In the genomic region with DNA sequence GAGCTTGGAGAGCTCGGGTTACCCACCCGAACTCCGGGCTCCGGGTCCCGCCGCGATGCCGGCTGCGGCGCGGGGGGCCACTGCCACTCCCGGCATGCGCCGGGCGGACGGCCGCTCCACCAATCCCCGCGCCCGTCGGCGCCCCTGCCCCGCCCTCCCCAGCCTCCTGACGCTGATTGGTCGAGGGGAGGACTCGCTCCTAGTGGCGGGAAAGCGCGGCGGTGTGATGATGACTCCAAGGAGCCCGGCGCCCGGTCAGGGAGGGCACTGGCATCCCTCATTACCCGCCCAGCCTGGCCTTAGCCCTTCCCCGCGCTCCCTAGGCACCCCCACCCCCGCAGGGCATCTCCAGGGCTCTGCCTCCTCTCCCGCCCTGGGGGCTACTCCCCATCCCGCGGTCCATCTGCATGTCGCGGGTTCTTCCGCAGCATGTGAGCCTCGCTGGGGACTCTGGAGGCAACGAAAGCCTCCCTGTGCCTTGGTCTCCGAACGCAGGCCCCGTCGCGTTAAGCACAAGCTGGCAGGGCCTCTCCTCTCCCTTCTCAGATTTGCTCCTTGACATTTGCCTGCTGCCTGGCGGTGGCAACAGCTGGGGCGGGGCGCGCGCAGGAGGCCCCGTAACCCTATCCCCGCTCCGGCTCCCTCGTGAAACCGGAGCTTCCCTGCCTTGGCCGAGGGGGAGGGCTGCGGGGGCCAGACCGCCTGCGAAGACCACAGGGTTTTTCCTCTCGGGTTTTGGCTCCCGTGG, we compare ENCODE assay signal across 8 cellular contexts. TPM values are rescaled to one million over a fixed set of nuclear protein-coding genes. Genes with fewer than 3 reads are reported as not detected.
DNase-seq lines count a peak whose midpoint lies in the region; ATAC-seq and TF ChIP-seq lines count a peak whose summit lies in the region.

No MANE protein-coding gene starts in this region.

- H2AFZ ChIP-seq in OCI-LY7 (ENCODE audit: low read length) = peak overlapping the region; percentile 60; the same call in 1 of the 2 replicates

- intact Hi-C loops in OCI-LY7 (cut with micrococcal nuclease; ENCODE audit: unreplicated experiment) = loop anchor here (1.0 to 10.0 kb wide), 2 partner anchors 65 to 1875 kb away; no protein-coding TSS in a partner anchor

- peaks cover 6% of the 10 kb centered on the region; the same call in 1 of the 2 replicates for H3K79me2 ChIP-seq in OCI-LY7 (ENCODE audit: insufficient read depth, low read depth, low read length)

- ATAC-seq in GM21528 (IDR thresholded peaks at IDR 0.05; ENCODE audit: low FRiP score, unreplicated experiment) = peak; percentile 68
- peak; percentile 86 for ATAC-seq in esophagus mucosa

- peak overlapping the region; percentile 84 for H3K4me3 ChIP-seq in Jurkat, Clone E6-1 (ENCODE audit: low read length)
- H3K4me3 ChIP-seq in OCI-LY7 (ENCODE audit: low read depth, low read length, poor library complexity, severe bottlenecking) (peak overlapping the region; percentile 77), muscle layer of duodenum (ENCODE audit: low read depth in 1 of 2, low read length in 2 of 2) (peak overlapping the region; percentile 74 to 86)

- H3K4me1 ChIP-seq in OCI-LY7 (ENCODE audit: insufficient read depth, low read length, poor library complexity, severe bottlenecking) (peaks cover 24% of the 10 kb centered on the region), muscle layer of duodenum (ENCODE audit: control insufficient read depth in 1 of 2, insufficient read depth in 2 of 2, low read length in 2 of 2) (peaks cover 0 to 12% of the 10 kb centered on the region in 2 donors)

- no peak for TF ChIP-seq CTCF in OCI-LY7 (conservative IDR thresholded peaks at IDR 0.05; ENCODE audit: low read length)

- H3K27ac ChIP-seq in OCI-LY7 (ENCODE audit: low read depth, low read length, poor library complexity, severe bottlenecking) (peak overlapping the region; percentile 64), muscle layer of duodenum (ENCODE audit: low read length) (no peak overlapping the region)

- no peaks in the 10 kb centered on the region for H3K27me3 ChIP-seq in muscle layer of duodenum (ENCODE audit: low read depth, low read length)

- H3K36me3 ChIP-seq in OCI-LY7 (ENCODE audit: insufficient read depth, low read length) (no peaks in the 10 kb centered on the region), muscle layer of duodenum (ENCODE audit: control insufficient read depth in 1 of 2, insufficient read depth in 2 of 2, low read length in 2 of 2) (no peaks in the 10 kb centered on the region)

- no peaks in the 10 kb centered on the region for H3K9me2 ChIP-seq in OCI-LY7 (ENCODE audit: insufficient read depth, low read length)

- H3K9me3 ChIP-seq in OCI-LY7 (ENCODE audit: low read length) = no peaks in the 10 kb centered on the region
- no peaks in the 10 kb centered on the region for H3K9me3 ChIP-seq in muscle layer of duodenum (ENCODE audit: control insufficient read depth in 1 of 2, low read length in 2 of 2)

- CTCF ChIA-PET in OCI-LY7 (lab: Charles Lee; ENCODE audit: unreplicated experiment) = interaction anchor here (1.3 kb wide), 1 partner anchor 56 kb away, joined by 3 read pairs; no protein-coding TSS in a partner anchor

- H4K20me1 ChIP-seq in OCI-LY7 (ENCODE audit: insufficient read depth, low read length) = no peaks in the 10 kb centered on the region

- no TSS peak for BruUV-seq in OCI-LY7 (replicated peaks; lab: Mats Ljungman, UMichigan)

- H3K4me2 ChIP-seq in OCI-LY7 (ENCODE audit: low read length) = peak overlapping the region; percentile 92

- DNase-seq in DMS 273 (lab: John Stamatoyannopoulos, UW; ENCODE audit: unreplicated experiment) (peak; percentile 96), OCI-LY7 (ENCODE audit: low spot score) (peak; percentile 93), activated T-cell treated with anti-CD3 and anti-CD28 coated beads for 48 hours (ENCODE audit: low read depth) (peak; percentile 92)
- DNase-seq in Jurkat, Clone E6-1 (ENCODE audit: low read depth, low spot score) = peak; percentile 80
- DNase-seq in stimulated activated CD8-positive, alpha-beta memory T cell treated with anti-CD3 and anti-CD28 coated beads, Interleukin-4, amount 100 ng/mL, for 4 hours (ENCODE audit: low read depth in 2 of 2, low spot score in 1 of 2) = peak; percentile 68 to 77

- POLR2A ChIA-PET in OCI-LY7 (lab: Charles Lee) = interaction anchor here (1.2 to 1.4 kb wide), 3 partner anchors 16 to 65 kb away, joined by 3 to 5 read pairs (median 4); no protein-coding TSS in a partner anchor

RNA-seq across cellular contexts. Expression of a gene that starts 1.7 kb away (rescaled TPM):
- polyA plus RNA-seq in Jurkat, Clone E6-1 (2012; ENCODE audit: insufficient read depth, insufficient read length) = 5.8 TPM
- 1.0 and 5.0 TPM in 2 replicates for total RNA-seq in OCI-LY7 (2014; rRNA removed; shearing (Covaris generic))
- total RNA-seq in OCI-LY7 (2022) = 4.4 and 5.0 TPM in 2 replicates
- total RNA-seq in esophagus mucosa = 0.48 TPM

RNA-seq across cellular contexts. Expression of a gene that starts 16.4 kb away (rescaled TPM):
- polyA plus RNA-seq in Jurkat, Clone E6-1 (2012; ENCODE audit: insufficient read depth, insufficient read length) = 45.9 TPM
- 29.8 and 59.8 TPM in 2 replicates for total RNA-seq in OCI-LY7 (2014; rRNA removed; shearing (Covaris generic))
- 76.5 and 92.9 TPM in 2 replicates for total RNA-seq in OCI-LY7 (2022)
- 15.7 TPM for total RNA-seq in esophagus mucosa

RNA-seq across cellular contexts. Expression of a gene that starts 33.9 kb away (rescaled TPM):
- polyA plus RNA-seq in Jurkat, Clone E6-1 (2012; ENCODE audit: insufficient read depth, insufficient read length) = 418 TPM
- total RNA-seq in OCI-LY7 (2014; rRNA removed; shearing (Covaris generic)) = 160 and 184 TPM in 2 replicates
- total RNA-seq in OCI-LY7 (2022) (176 and 211 TPM in 2 replicates), esophagus mucosa (137 TPM)

RNA-seq across cellular contexts. Expression of a gene that starts 45.0 kb away (rescaled TPM):
- polyA plus RNA-seq in Jurkat, Clone E6-1 (2012; ENCODE audit: insufficient read depth, insufficient read length) = 18.7 TPM
- 84.8 and 118 TPM in 2 replicates for total RNA-seq in OCI-LY7 (2014; rRNA removed; shearing (Covaris generic))
- total RNA-seq in OCI-LY7 (2022) (84.2 and 87.2 TPM in 2 replicates), esophagus mucosa (15.8 TPM)

RNA-seq across cellular contexts. Expression of a gene that starts 51.8 kb away (rescaled TPM):
- not detected for polyA plus RNA-seq in Jurkat, Clone E6-1 (2012; ENCODE audit: insufficient read depth, insufficient read length)
- total RNA-seq in OCI-LY7 (2014; rRNA removed; shearing (Covaris generic)) = 139 and 141 TPM in 2 replicates
- 131 and 134 TPM in 2 replicates for total RNA-seq in OCI-LY7 (2022)
- total RNA-seq in esophagus mucosa = 0.40 TPM
